ENCODE assay signal across 2 cellular contexts in the genomic region with DNA sequence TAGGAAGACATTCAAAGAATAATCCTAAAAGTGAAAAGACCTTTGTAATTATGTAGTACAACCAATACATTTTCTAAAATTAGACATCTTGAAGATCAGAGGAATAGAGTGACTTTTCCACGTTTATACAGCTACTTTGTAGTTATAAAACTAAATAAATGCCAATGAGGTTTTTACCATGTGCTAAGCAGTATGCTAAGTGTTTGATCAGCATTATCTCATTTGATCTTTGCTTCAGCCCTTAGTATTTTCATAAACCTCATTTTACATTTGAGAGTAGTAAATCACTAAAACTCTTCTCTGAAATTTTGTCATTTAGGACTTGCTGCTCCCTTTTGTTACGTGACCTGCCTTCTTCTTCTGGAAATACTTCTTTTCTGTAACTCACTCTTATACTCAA.
TF ChIP-seq lines count a peak whose summit lies in the region.

No MANE protein-coding gene starts in this region.

TF ChIP-seq in HepG2, 621 proteins besides CTCF, POLR2A, EP300 and RAD21:
- no peak for TF ChIP-seq PITX1 (CRISPR knock-in tag; IDR thresholded peaks at IDR 0.05)
- peak; percentile 65 to 75 for TF ChIP-seq MAFK (conservative IDR thresholded peaks at IDR 0.05 in 1 of 2, IDR thresholded peaks at IDR 0.05 in 1 of 2; ENCODE audit: low read length in 2 of 2)
- peak; percentile 66 for TF ChIP-seq MAFF (IDR thresholded peaks at IDR 0.05; ENCODE audit: low read depth, low read length)

TF ChIP-seq in IMR-90, 13 proteins besides CTCF, POLR2A, EP300 and RAD21:
- TF ChIP-seq CHD1 (IDR thresholded peaks at IDR 0.05; ENCODE audit: low read depth, low read length) = no peak
- TF ChIP-seq MAFK (IDR thresholded peaks at IDR 0.05; ENCODE audit: low read depth, low read length) = 0 out of 2 replicates have a peak, but pooled peaks have one; percentile 7
